Comparison of ENCODE assay signal across 18 cellular contexts in the genomic region with DNA sequence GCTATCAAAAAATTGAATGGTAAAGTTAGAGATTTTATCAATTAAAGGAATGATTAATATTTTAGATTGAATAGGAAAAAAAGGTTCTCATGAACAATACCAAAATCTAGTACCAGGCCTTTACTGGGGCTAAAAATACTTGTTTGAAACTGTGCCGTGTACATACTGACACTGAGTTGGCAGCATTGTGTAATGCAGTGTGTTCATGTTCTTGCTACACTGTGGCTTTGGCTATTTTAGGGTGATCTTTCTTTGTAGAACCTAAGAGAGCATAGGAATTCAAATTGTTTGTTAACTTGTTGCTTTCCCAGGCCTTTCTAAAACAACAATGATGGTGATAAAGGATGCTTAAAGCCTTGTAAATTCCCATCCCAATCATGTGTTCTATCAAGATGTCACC.
DNase-seq lines count a peak whose midpoint lies in the region; ATAC-seq and TF ChIP-seq lines count a peak whose summit lies in the region.
"Had no signal": no experiment of that assay in that cellular context is flagged by ENCODE, and none has a peak within 500 bp of the region (broad histone marks: within the 10 kb centered on the region; RNA-seq: fewer than 3 reads in every experiment).

No MANE protein-coding gene starts in this region.

- no peak overlapping the region for H3K27ac ChIP-seq in right cardiac atrium (ENCODE audit: low read length)
- H3K27ac ChIP-seq: 22Rv1; BLaER1 treated with 17β-estradiol and CSF1 and Interleukin-3, amounts not matched to agents 10 nM and 100 nM had no signal

- no peaks in the 10 kb centered on the region for H3K9me3 ChIP-seq in right cardiac atrium (ENCODE audit: control insufficient read depth, low read length)

- 60% methylated on average over 1 of the region's 1 CpG for WGBS in right cardiac atrium

- H3K4me1 ChIP-seq in right cardiac atrium (ENCODE audit: control insufficient read depth, insufficient read depth, low read length) = no peaks in the 10 kb centered on the region

- H3K4me3 ChIP-seq in epithelial cell of esophagus (ENCODE audit: low read length) (no peak overlapping the region), right cardiac atrium (ENCODE audit: low read length) (no peak overlapping the region)
- H3K4me3 ChIP-seq: BLaER1 treated with 17β-estradiol and CSF1 and Interleukin-3, amounts not matched to agents 10 nM and 100 nM had no signal

- DNase-seq in SIG-M5 treated with dmso at 0.1 percent for 504 hours (lab: John Stamatoyannopoulos, UW; ENCODE audit: unreplicated experiment) (peak; percentile 77), SIG-M5 (lab: John Stamatoyannopoulos, UW) (no peak), epithelial cell of esophagus (ENCODE audit: low read depth) (peak; percentile 35), right cardiac atrium (no peak), SW480 (ENCODE audit: low spot score) (no peak), midbrain (lab: John Stamatoyannopoulos, UW) (no peak), ureter (ENCODE audit: low spot score) (no peak)
- DNase-seq: EL, H9, NCI-H1092, NCI-H446, NCI-H748 treated with DMSO at 0.1 percent for 48 hours, SHP77, SW 1271 had no signal

- no peak for TF ChIP-seq CTCF in epithelial cell of esophagus (IDR thresholded peaks at IDR 0.05; ENCODE audit: insufficient read depth, low read depth, low read length, missing control alignments)

- ATAC-seq in right cardiac atrium (peak; percentile 78 to 79), GM18873 (IDR thresholded peaks at IDR 0.05; ENCODE audit: low FRiP score, unreplicated experiment) (no peak)
- ATAC-seq: Panc1 had no signal

- intact Hi-C loops in right cardiac atrium (cut with DNase I) = no loop called here

- no peaks in the 10 kb centered on the region for H3K27me3 ChIP-seq in right cardiac atrium (ENCODE audit: control insufficient read depth, insufficient read depth)
- H3K27me3 ChIP-seq: BLaER1 treated with 17β-estradiol and CSF1 and Interleukin-3, amounts not matched to agents 10 nM and 100 nM had no signal

Comparison
In these comparisons a context has a peak if more than half of its experiments do, and no peak if none do; other contexts are left out.
1. DNase-seq: peak in SIG-M5 treated with dmso at 0.1 percent for 504 hours (single experiment) and epithelial cell of esophagus (single experiment); none in SIG-M5 (single experiment), right cardiac atrium (0 of 3), SW480 (single experiment), midbrain (single experiment) and ureter (single experiment).